3 cellular contexts compared by ENCODE assay signal in the genomic region with DNA sequence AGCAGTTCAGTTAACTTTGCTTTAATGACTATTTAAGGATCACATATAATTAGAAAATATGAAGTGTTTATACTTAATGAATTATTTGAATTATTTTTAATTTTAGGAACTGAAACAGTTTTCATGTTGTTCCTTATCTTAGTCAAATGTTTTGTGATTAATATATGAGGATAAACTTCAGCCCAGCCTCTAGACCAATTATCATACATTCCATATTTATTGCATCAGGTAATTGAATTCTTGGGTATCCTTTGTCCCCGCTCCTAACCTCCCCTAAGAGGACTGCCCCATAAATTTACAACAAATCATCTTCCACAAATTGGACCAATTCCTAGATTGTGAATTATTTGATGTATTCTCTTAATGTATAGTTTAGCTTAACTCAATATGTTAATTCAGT.
TF ChIP-seq lines count a peak whose summit lies in the region.

No MANE protein-coding gene starts in this region.

TF ChIP-seq in SK-N-SH treated with all-trans-retinoic acid at 6 μM for 48 hours, 23 proteins besides CTCF, POLR2A, EP300 and RAD21:
- TF ChIP-seq ISL1 (CRISPR knock-in tag; IDR thresholded peaks at IDR 0.05) (peak; percentile 81), CREB5 (CRISPR knock-in tag; IDR thresholded peaks at IDR 0.05; ENCODE audit: low read depth) (peak; percentile 85), RARB (CRISPR knock-in tag; IDR thresholded peaks at IDR 0.05) (no peak), ESRRG (CRISPR knock-in tag; IDR thresholded peaks at IDR 0.05) (0 out of 2 replicates have a peak, but pooled peaks have one; percentile 25), ZFP3 (CRISPR knock-in tag; IDR thresholded peaks at IDR 0.05) (peak; percentile 90)
TF ChIP-seq in SK-N-SH treated with all-trans-retinoic acid at 6 μM for 48 hours: peak in this region for 4.

TF ChIP-seq in SK-N-SH, 30 proteins besides CTCF, POLR2A, EP300 and RAD21:
- TF ChIP-seq RCOR1 (IDR thresholded peaks at IDR 0.05; ENCODE audit: low read length) (no peak), CHD2 (IDR thresholded peaks at IDR 0.05; ENCODE audit: low read length, partially characterized antibody) (no peak), TEAD4 (IDR thresholded peaks at IDR 0.05; ENCODE audit: borderline replicate concordance, insufficient read depth) (no peak), TAF1 (IDR thresholded peaks at IDR 0.05; ENCODE audit: borderline replicate concordance, low read depth, low read length) (no peak), USF2 (IDR thresholded peaks at IDR 0.05; ENCODE audit: borderline replicate concordance, low read depth, low read length) (no peak), SIN3A (IDR thresholded peaks at IDR 0.05; ENCODE audit: borderline replicate concordance, low read depth, low read length) (no peak), RFX5 (IDR thresholded peaks at IDR 0.05; ENCODE audit: low read length) (no peak)
- TF ChIP-seq, protein P1, sequence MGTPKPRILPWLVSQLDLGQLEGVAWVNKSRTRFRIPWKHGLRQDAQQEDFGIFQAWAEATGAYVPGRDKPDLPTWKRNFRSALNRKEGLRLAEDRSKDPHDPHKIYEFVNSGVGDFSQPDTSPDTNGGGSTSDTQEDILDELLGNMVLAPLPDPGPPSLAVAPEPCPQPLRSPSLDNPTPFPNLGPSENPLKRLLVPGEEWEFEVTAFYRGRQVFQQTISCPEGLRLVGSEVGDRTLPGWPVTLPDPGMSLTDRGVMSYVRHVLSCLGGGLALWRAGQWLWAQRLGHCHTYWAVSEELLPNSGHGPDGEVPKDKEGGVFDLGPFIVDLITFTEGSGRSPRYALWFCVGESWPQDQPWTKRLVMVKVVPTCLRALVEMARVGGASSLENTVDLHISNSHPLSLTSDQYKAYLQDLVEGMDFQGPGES (IDR thresholded peaks at IDR 0.05; ENCODE audit: low read depth, low read length) = no peak

TF ChIP-seq in GM23338, 12 proteins besides CTCF, POLR2A, EP300 and RAD21:
- TF ChIP-seq NANOG (IDR thresholded peaks at IDR 0.05; ENCODE audit: borderline replicate concordance) (no peak), POLR2AphosphoS5 (IDR thresholded peaks at IDR 0.05; ENCODE audit: low read depth) (no peak), CREB1 (CRISPR knock-in tag; IDR thresholded peaks at IDR 0.05; ENCODE audit: low read depth) (no peak), STAT1 (IDR thresholded peaks at IDR 0.05; ENCODE audit: unreplicated experiment) (no peak), JUNB (IDR thresholded peaks at IDR 0.05; ENCODE audit: unreplicated experiment) (no peak), ZNF331 (CRISPR knock-in tag; IDR thresholded peaks at IDR 0.05; ENCODE audit: low read depth) (no peak), EZH2phosphoT487 (IDR thresholded peaks at IDR 0.05; ENCODE audit: unreplicated experiment) (no peak), ZNF114 (CRISPR knock-in tag; IDR thresholded peaks at IDR 0.05) (no peak), EZH2 (IDR thresholded peaks at IDR 0.05; ENCODE audit: low read depth, unreplicated experiment) (no peak)
- TF ChIP-seq, protein P2, sequence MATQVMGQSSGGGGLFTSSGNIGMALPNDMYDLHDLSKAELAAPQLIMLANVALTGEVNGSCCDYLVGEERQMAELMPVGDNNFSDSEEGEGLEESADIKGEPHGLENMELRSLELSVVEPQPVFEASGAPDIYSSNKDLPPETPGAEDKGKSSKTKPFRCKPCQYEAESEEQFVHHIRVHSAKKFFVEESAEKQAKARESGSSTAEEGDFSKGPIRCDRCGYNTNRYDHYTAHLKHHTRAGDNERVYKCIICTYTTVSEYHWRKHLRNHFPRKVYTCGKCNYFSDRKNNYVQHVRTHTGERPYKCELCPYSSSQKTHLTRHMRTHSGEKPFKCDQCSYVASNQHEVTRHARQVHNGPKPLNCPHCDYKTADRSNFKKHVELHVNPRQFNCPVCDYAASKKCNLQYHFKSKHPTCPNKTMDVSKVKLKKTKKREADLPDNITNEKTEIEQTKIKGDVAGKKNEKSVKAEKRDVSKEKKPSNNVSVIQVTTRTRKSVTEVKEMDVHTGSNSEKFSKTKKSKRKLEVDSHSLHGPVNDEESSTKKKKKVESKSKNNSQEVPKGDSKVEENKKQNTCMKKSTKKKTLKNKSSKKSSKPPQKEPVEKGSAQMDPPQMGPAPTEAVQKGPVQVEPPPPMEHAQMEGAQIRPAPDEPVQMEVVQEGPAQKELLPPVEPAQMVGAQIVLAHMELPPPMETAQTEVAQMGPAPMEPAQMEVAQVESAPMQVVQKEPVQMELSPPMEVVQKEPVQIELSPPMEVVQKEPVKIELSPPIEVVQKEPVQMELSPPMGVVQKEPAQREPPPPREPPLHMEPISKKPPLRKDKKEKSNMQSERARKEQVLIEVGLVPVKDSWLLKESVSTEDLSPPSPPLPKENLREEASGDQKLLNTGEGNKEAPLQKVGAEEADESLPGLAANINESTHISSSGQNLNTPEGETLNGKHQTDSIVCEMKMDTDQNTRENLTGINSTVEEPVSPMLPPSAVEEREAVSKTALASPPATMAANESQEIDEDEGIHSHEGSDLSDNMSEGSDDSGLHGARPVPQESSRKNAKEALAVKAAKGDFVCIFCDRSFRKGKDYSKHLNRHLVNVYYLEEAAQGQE (IDR thresholded peaks at IDR 0.05; ENCODE audit: unreplicated experiment) = no peak
- TF ChIP-seq, protein P3, sequence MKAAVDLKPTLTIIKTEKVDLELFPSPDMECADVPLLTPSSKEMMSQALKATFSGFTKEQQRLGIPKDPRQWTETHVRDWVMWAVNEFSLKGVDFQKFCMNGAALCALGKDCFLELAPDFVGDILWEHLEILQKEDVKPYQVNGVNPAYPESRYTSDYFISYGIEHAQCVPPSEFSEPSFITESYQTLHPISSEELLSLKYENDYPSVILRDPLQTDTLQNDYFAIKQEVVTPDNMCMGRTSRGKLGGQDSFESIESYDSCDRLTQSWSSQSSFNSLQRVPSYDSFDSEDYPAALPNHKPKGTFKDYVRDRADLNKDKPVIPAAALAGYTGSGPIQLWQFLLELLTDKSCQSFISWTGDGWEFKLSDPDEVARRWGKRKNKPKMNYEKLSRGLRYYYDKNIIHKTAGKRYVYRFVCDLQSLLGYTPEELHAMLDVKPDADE (IDR thresholded peaks at IDR 0.05) = no peak
- TF ChIP-seq, protein P4, sequence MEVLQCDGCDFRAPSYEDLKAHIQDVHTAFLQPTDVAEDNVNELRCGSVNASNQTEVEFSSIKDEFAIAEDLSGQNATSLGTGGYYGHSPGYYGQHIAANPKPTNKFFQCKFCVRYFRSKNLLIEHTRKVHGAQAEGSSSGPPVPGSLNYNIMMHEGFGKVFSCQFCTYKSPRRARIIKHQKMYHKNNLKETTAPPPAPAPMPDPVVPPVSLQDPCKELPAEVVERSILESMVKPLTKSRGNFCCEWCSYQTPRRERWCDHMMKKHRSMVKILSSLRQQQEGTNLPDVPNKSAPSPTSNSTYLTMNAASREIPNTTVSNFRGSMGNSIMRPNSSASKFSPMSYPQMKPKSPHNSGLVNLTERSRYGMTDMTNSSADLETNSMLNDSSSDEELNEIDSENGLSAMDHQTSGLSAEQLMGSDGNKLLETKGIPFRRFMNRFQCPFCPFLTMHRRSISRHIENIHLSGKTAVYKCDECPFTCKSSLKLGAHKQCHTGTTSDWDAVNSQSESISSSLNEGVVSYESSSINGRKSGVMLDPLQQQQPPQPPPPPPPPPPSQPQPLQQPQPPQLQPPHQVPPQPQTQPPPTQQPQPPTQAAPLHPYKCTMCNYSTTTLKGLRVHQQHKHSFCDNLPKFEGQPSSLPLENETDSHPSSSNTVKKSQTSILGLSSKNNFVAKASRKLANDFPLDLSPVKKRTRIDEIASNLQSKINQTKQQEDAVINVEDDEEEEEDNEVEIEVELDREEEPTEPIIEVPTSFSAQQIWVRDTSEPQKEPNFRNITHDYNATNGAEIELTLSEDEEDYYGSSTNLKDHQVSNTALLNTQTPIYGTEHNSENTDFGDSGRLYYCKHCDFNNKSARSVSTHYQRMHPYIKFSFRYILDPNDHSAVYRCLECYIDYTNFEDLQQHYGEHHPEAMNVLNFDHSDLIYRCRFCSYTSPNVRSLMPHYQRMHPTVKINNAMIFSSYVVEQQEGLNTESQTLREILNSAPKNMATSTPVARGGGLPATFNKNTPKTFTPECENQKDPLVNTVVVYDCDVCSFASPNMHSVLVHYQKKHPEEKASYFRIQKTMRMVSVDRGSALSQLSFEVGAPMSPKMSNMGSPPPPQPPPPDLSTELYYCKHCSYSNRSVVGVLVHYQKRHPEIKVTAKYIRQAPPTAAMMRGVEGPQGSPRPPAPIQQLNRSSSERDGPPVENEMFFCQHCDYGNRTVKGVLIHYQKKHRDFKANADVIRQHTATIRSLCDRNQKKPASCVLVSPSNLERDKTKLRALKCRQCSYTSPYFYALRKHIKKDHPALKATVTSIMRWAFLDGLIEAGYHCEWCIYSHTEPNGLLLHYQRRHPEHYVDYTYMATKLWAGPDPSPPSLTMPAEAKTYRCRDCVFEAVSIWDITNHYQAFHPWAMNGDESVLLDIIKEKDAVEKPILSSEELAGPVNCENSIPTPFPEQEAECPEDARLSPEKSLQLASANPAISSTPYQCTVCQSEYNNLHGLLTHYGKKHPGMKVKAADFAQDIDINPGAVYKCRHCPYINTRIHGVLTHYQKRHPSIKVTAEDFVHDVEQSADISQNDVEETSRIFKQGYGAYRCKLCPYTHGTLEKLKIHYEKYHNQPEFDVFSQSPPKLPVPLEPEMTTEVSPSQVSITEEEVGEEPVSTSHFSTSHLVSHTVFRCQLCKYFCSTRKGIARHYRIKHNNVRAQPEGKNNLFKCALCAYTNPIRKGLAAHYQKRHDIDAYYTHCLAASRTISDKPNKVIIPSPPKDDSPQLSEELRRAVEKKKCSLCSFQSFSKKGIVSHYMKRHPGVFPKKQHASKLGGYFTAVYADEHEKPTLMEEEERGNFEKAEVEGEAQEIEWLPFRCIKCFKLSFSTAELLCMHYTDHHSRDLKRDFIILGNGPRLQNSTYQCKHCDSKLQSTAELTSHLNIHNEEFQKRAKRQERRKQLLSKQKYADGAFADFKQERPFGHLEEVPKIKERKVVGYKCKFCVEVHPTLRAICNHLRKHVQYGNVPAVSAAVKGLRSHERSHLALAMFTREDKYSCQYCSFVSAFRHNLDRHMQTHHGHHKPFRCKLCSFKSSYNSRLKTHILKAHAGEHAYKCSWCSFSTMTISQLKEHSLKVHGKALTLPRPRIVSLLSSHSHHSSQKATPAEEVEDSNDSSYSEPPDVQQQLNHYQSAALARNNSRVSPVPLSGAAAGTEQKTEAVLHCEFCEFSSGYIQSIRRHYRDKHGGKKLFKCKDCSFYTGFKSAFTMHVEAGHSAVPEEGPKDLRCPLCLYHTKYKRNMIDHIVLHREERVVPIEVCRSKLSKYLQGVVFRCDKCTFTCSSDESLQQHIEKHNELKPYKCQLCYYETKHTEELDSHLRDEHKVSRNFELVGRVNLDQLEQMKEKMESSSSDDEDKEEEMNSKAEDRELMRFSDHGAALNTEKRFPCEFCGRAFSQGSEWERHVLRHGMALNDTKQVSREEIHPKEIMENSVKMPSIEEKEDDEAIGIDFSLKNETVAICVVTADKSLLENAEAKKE (CRISPR knock-in tag; IDR thresholded peaks at IDR 0.05) = no peak
